Comparison of ENCODE assay signal across 29 cellular contexts in the genomic region with DNA sequence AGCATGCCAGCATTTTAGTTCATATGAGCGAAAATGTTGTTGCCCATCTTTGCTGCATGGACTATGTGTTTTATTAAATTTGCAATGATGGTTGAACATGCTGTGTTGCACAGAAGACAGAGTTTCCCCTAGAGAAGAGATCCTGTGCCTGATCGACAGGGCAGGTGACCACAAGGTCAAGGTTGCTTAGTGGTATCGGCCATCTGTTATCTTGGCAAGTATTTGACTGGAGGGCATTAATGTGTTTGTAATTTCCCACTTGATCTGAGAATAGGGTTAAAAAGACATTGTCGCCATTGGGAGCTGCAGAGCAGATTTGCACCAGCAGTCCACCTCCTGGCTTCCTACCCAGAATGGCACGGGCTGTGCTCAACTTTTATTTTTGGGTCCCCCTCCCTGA.
"Had no signal": no experiment of that assay in that cellular context is flagged by ENCODE, and none has a peak within 500 bp of the region (broad histone marks: within the 10 kb centered on the region; RNA-seq: fewer than 3 reads in every experiment).

No MANE protein-coding gene starts in this region.

- H3K4me3 Mint-ChIP-seq: activated CD8-positive, alpha-beta T cell treated with anti-CD3 and anti-CD28 coated beads for 36 hours; activated naive CD4-positive, alpha-beta T cell treated with anti-CD3 and anti-CD28 coated beads for 36 hours; activated naive CD4-positive, alpha-beta T cell treated with anti-CD3 and anti-CD28 coated beads, Interleukin-2, amount 50 U/mL, for 24 hours; activated naive CD8-positive, alpha-beta T cell treated with anti-CD3 and anti-CD28 coated beads for 36 hours; activated naive CD8-positive, alpha-beta T cell treated with anti-CD3 and anti-CD28 coated beads, Interleukin-2, amount 50 U/mL, for 24 hours; activated T-cell treated with anti-CD3 and anti-CD28 coated beads, Interleukin-2, amount 50 U/mL, for 4 hours; activated T-helper 17 cell treated with anti-CD3 and anti-CD28 coated beads, Interleukin-2, amount 50 U/mL, for 72 hours; WTC11 had no signal

- H3K9me3 ChIP-seq: adrenal gland, body of pancreas, colonic mucosa, esophagus squamous epithelium had no signal

- ATAC-seq: activated CD8-positive, alpha-beta T cell treated with anti-CD3 and anti-CD28 coated beads for 36 hours; activated naive CD8-positive, alpha-beta T cell treated with anti-CD3 and anti-CD28 coated beads, Interleukin-2, amount 50 U/mL, for 24 hours; activated T-cell treated with anti-CD3 and anti-CD28 coated beads, Interleukin-2, amount 50 U/mL, for 4 hours; activated T-helper 17 cell treated with anti-CD3 and anti-CD28 coated beads, Interleukin-2, amount 50 U/mL, for 72 hours; body of pancreas; WTC11 had no signal

- H3K27ac Mint-ChIP-seq: activated CD8-positive, alpha-beta T cell treated with anti-CD3 and anti-CD28 coated beads for 36 hours; activated naive CD4-positive, alpha-beta T cell treated with anti-CD3 and anti-CD28 coated beads for 36 hours; activated naive CD4-positive, alpha-beta T cell treated with anti-CD3 and anti-CD28 coated beads, Interleukin-2, amount 50 U/mL, for 24 hours; activated naive CD8-positive, alpha-beta T cell treated with anti-CD3 and anti-CD28 coated beads for 36 hours; activated naive CD8-positive, alpha-beta T cell treated with anti-CD3 and anti-CD28 coated beads, Interleukin-2, amount 50 U/mL, for 24 hours; activated T-helper 17 cell treated with anti-CD3 and anti-CD28 coated beads, Interleukin-2, amount 50 U/mL, for 72 hours; WTC11 had no signal

- H3K27me3 ChIP-seq: adrenal gland, body of pancreas, cardiac muscle cell, colonic mucosa, esophagus squamous epithelium had no signal

- FAIRE-seq: endometrium, endothelial cell of umbilical vein had no signal

- H3K4me1 ChIP-seq: adrenal gland, body of pancreas, colonic mucosa, esophagus squamous epithelium had no signal

- H3K36me3 ChIP-seq: adrenal gland, cardiac muscle cell, colonic mucosa, esophagus squamous epithelium had no signal

- H3K4me1 Mint-ChIP-seq: activated naive CD4-positive, alpha-beta T cell treated with anti-CD3 and anti-CD28 coated beads, Interleukin-2, amount 50 U/mL, for 24 hours; activated naive CD8-positive, alpha-beta T cell treated with anti-CD3 and anti-CD28 coated beads for 36 hours; activated naive CD8-positive, alpha-beta T cell treated with anti-CD3 and anti-CD28 coated beads, Interleukin-2, amount 50 U/mL, for 24 hours; activated T-helper 17 cell treated with anti-CD3 and anti-CD28 coated beads, Interleukin-2, amount 50 U/mL, for 72 hours had no signal

- DNase-seq: activated CD4-positive, alpha-beta T cell treated with anti-CD3 and anti-CD28 coated beads for 48 hours; activated CD4-positive, alpha-beta T cell treated with anti-CD3 and anti-CD28 coated beads, Interleukin-2, amount 50 U/mL, for 1 hour; activated CD4-positive, alpha-beta T cell treated with anti-CD3 and anti-CD28 coated beads, Interleukin-2, amount 50 U/mL, for 48 hours; activated CD8-positive, alpha-beta memory T cell treated with anti-CD3 and anti-CD28 coated beads for 24 hours; activated CD8-positive, alpha-beta T cell treated with anti-CD3 and anti-CD28 coated beads for 36 hours; activated effector memory CD4-positive, alpha-beta T cell treated with anti-CD3 and anti-CD28 coated beads, Interleukin-2, amount 50 U/mL, for 16 hours; activated naive CD4-positive, alpha-beta T cell treated with anti-CD3 and anti-CD28 coated beads for 36 hours; activated naive CD8-positive, alpha-beta T cell treated with anti-CD3 and anti-CD28 coated beads for 36 hours; activated naive CD8-positive, alpha-beta T cell treated with anti-CD3 and anti-CD28 coated beads, Interleukin-2, amount 50 U/mL, for 24 hours; activated T-cell treated with anti-CD3 and anti-CD28 coated beads, Interleukin-2, amount 50 U/mL, for 4 hours; adrenal gland; amygdala; aorta; body of pancreas; central memory CD4-positive, alpha-beta T cell; cerebellar nuclear complex; colonic mucosa; effector CD8-positive, alpha-beta T cell; esophagus squamous epithelium; foreskin melanocyte; head of caudate nucleus; T-helper 2 cell had no signal

- H3K27me3 Mint-ChIP-seq: activated CD8-positive, alpha-beta T cell treated with anti-CD3 and anti-CD28 coated beads for 36 hours; activated naive CD4-positive, alpha-beta T cell treated with anti-CD3 and anti-CD28 coated beads, Interleukin-2, amount 50 U/mL, for 24 hours; activated naive CD8-positive, alpha-beta T cell treated with anti-CD3 and anti-CD28 coated beads for 36 hours; activated naive CD8-positive, alpha-beta T cell treated with anti-CD3 and anti-CD28 coated beads, Interleukin-2, amount 50 U/mL, for 24 hours; activated T-helper 17 cell treated with anti-CD3 and anti-CD28 coated beads, Interleukin-2, amount 50 U/mL, for 72 hours had no signal

- H3K27ac ChIP-seq: adrenal gland, body of pancreas, cardiac muscle cell, colonic mucosa, epithelial cell of prostate, esophagus squamous epithelium had no signal

- H3K36me3 Mint-ChIP-seq: activated naive CD4-positive, alpha-beta T cell treated with anti-CD3 and anti-CD28 coated beads, Interleukin-2, amount 50 U/mL, for 24 hours; activated naive CD8-positive, alpha-beta T cell treated with anti-CD3 and anti-CD28 coated beads for 36 hours had no signal

- H3K4me3 ChIP-seq: adrenal gland, body of pancreas, cardiac muscle cell, colonic mucosa, esophagus squamous epithelium had no signal
